In the genomic region with DNA sequence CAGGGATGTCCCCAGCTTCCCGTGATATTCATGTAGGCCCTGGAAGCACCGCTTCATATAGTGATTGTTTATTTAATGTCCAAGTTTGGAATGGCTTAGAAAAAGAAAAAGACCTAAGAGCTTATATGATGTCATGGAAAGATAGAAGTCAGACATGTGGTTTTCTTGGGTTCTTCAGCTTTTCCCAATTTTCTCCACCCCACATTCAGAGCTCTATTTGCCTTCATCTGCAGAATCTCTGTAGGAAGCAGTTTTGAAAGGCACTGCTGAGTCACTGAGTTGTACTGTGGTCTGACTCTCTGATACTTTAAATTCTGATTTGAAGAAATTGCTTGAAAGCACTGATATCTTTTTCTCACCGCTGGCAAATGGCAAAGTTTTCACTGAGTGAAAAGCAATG, we compare ENCODE assay signal across 1 cellular context.
TF ChIP-seq lines count a peak whose summit lies in the region.

No MANE protein-coding gene starts in this region.

TF ChIP-seq in SK-N-SH, 30 proteins besides CTCF, POLR2A, EP300 and RAD21 (continued from another document):
- TF ChIP-seq, protein P1, sequence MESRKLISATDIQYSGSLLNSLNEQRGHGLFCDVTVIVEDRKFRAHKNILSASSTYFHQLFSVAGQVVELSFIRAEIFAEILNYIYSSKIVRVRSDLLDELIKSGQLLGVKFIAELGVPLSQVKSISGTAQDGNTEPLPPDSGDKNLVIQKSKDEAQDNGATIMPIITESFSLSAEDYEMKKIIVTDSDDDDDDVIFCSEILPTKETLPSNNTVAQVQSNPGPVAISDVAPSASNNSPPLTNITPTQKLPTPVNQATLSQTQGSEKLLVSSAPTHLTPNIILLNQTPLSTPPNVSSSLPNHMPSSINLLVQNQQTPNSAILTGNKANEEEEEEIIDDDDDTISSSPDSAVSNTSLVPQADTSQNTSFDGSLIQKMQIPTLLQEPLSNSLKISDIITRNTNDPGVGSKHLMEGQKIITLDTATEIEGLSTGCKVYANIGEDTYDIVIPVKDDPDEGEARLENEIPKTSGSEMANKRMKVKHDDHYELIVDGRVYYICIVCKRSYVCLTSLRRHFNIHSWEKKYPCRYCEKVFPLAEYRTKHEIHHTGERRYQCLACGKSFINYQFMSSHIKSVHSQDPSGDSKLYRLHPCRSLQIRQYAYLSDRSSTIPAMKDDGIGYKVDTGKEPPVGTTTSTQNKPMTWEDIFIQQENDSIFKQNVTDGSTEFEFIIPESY (IDR thresholded peaks at IDR 0.05; ENCODE audit: borderline replicate concordance, low read depth): no peak
- no peak for TF ChIP-seq NFIC (IDR thresholded peaks at IDR 0.05; ENCODE audit: borderline replicate concordance)
- TF ChIP-seq, protein P2, sequence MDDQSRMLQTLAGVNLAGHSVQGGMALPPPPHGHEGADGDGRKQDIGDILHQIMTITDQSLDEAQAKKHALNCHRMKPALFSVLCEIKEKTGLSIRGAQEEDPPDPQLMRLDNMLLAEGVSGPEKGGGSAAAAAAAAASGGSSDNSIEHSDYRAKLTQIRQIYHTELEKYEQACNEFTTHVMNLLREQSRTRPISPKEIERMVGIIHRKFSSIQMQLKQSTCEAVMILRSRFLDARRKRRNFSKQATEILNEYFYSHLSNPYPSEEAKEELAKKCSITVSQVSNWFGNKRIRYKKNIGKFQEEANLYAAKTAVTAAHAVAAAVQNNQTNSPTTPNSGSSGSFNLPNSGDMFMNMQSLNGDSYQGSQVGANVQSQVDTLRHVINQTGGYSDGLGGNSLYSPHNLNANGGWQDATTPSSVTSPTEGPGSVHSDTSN (IDR thresholded peaks at IDR 0.05): peak; percentile 57
- no peak for TF ChIP-seq REST (IDR thresholded peaks at IDR 0.05; ENCODE audit: low read depth, low read length)
- TF ChIP-seq GATA2 (CRISPR knock-in tag; IDR thresholded peaks at IDR 0.05): no peak
